In genomic region chr16:28977703-28978641, GRCh38 we compare ENCODE assay signal across 9 cellular contexts. TPM values are rescaled to one million over a fixed set of nuclear protein-coding genes. Genes with fewer than 3 reads are reported as not detected.
DNase-seq lines count a peak whose midpoint lies in the region; ATAC-seq and TF ChIP-seq lines count a peak whose summit lies in the region.
"Had no signal": no experiment of that assay in that cellular context is flagged by ENCODE, and none has a peak within 500 bp of the region (broad histone marks: within the 10 kb centered on the region; RNA-seq: fewer than 3 reads in every experiment).

No MANE protein-coding gene starts in this region.

- DNase-seq in CD8-positive, alpha-beta memory T cell: no peak
- DNase-seq in lower lobe of right lung: peak; percentile 60
- DNase-seq in NK-92 treated with Interleukin-12 subunit alpha and Interleukin-12 subunit beta, amount 100 ng/mL, for 24 hours (lab: John Stamatoyannopoulos, UW): no peak
- DNase-seq in SKM-1 (lab: John Stamatoyannopoulos, UW; ENCODE audit: unreplicated experiment): no peak
- DNase-seq: NCI-H226 had no signal

- no peaks in the 10 kb centered on the region for H3K9me3 Mint-ChIP-seq in CD8-positive, alpha-beta memory T cell
- no peaks in the 10 kb centered on the region for H3K9me3 Mint-ChIP-seq in activated T-helper 17 cell treated with anti-CD3 and anti-CD28 coated beads, Interleukin-2, amount 50 U/mL, for 72 hours

- ATAC-seq in activated T-helper 17 cell treated with anti-CD3 and anti-CD28 coated beads, Interleukin-2, amount 50 U/mL, for 72 hours (replicated peaks): no peak
- ATAC-seq in lower lobe of right lung (no peak), HG03342 (IDR thresholded peaks at IDR 0.05; ENCODE audit: unreplicated experiment) (no peak), GM19035 (IDR thresholded peaks at IDR 0.05; ENCODE audit: unreplicated experiment) (no peak)

- H3K36me3 Mint-ChIP-seq in CD8-positive, alpha-beta memory T cell: peaks cover 3 to 57% (median 11%) of the 10 kb centered on the region in 3 donors
- H3K36me3 Mint-ChIP-seq in activated T-helper 17 cell treated with anti-CD3 and anti-CD28 coated beads, Interleukin-2, amount 50 U/mL, for 72 hours (ENCODE audit: low read depth): peaks cover 45% of the 10 kb centered on the region

- POLR2A ChIA-PET in CD8-positive, alpha-beta memory T cell (lab: Charles Lee): interaction anchor here (0.6 to 1.0 kb wide), 3 partner anchors 10 to 94 kb away, joined by 4 to 6 read pairs (median 6); no protein-coding TSS in a partner anchor
- POLR2A ChIA-PET in HEK293 (lab: Yijun Ruan, JAX): no interaction called here

- no peak overlapping the region for H3K27ac ChIP-seq in CD8-positive, alpha-beta memory T cell (ENCODE audit: low read depth, low read length)
- no peak overlapping the region for H3K27ac ChIP-seq in HEK293 (ENCODE audit: extremely low read depth, low read depth, low read length)
- no peak overlapping the region for H3K27ac ChIP-seq in lower lobe of right lung

- peaks cover 30 to 52% (median 33%) of the 10 kb centered on the region in 3 donors for H3K4me1 Mint-ChIP-seq in CD8-positive, alpha-beta memory T cell
- peaks cover 19% of the 10 kb centered on the region for H3K4me1 Mint-ChIP-seq in activated T-helper 17 cell treated with anti-CD3 and anti-CD28 coated beads, Interleukin-2, amount 50 U/mL, for 72 hours

- peak overlapping the region in 6 of 8 donors; percentile 6 to 83 (median 61) for H3K27ac Mint-ChIP-seq in CD8-positive, alpha-beta memory T cell
- H3K27ac Mint-ChIP-seq in activated T-helper 17 cell treated with anti-CD3 and anti-CD28 coated beads, Interleukin-2, amount 50 U/mL, for 72 hours: peak overlapping the region; percentile 66

- peaks cover 34% of the 10 kb centered on the region for H3K4me1 ChIP-seq in CD8-positive, alpha-beta memory T cell (ENCODE audit: insufficient read depth, low read length)
- no peaks in the 10 kb centered on the region for H3K4me1 ChIP-seq in HEK293 (ENCODE audit: control insufficient read depth, insufficient read depth, low read length)
- H3K4me1 ChIP-seq in lower lobe of right lung: peaks cover 33% of the 10 kb centered on the region

- TF ChIP-seq CTCF in HEK293 (tag by site-specific recombination; IDR thresholded peaks at IDR 0.05) (peak; percentile 33; the same call in 1 of the 2 replicates), lower lobe of right lung (IDR thresholded peaks at IDR 0.05) (peak; percentile 44)

- no peaks in the 10 kb centered on the region for H3K27me3 ChIP-seq in CD8-positive, alpha-beta memory T cell (ENCODE audit: insufficient read depth, low read length, poor library complexity, severe bottlenecking)
- no peaks in the 10 kb centered on the region for H3K27me3 ChIP-seq in lower lobe of right lung (ENCODE audit: low read depth)

- H3K27me3 Mint-ChIP-seq in CD8-positive, alpha-beta memory T cell: peaks cover 0 to 4% of the 10 kb centered on the region in 2 donors
- H3K27me3 Mint-ChIP-seq in activated T-helper 17 cell treated with anti-CD3 and anti-CD28 coated beads, Interleukin-2, amount 50 U/mL, for 72 hours: no peaks in the 10 kb centered on the region

- H3K4me3 Mint-ChIP-seq in CD8-positive, alpha-beta memory T cell: peak overlapping the region in 5 of 7 donors; percentile 27 to 85 (median 35)
- no peak overlapping the region for H3K4me3 Mint-ChIP-seq in activated T-helper 17 cell treated with anti-CD3 and anti-CD28 coated beads, Interleukin-2, amount 50 U/mL, for 72 hours

- H3K9me3 ChIP-seq in CD8-positive, alpha-beta memory T cell (ENCODE audit: low read length): no peaks in the 10 kb centered on the region
- no peaks in the 10 kb centered on the region for H3K9me3 ChIP-seq in HEK293 (ENCODE audit: control insufficient read depth, insufficient read depth, low read depth, low read length)
- no peaks in the 10 kb centered on the region for H3K9me3 ChIP-seq in lower lobe of right lung

- CTCF ChIA-PET in CD8-positive, alpha-beta memory T cell (lab: Charles Lee): interaction anchor here (0.5 to 2.3 kb wide), 14 partner anchors 9 to 131 kb away, joined by 3 to 25 read pairs (median 4); partner anchors contain the start of genes NFATC2IP and TUFM
- CTCF ChIA-PET in HEK293 (lab: Yijun Ruan, JAX): interaction anchor here (0.6 to 2.0 kb wide), 11 partner anchors 9 to 860 kb away, joined by 3 to 9 read pairs (median 3); no protein-coding TSS in a partner anchor

- H3K36me3 ChIP-seq in CD8-positive, alpha-beta memory T cell (ENCODE audit: insufficient read depth, low read length): peaks cover 7% of the 10 kb centered on the region
- H3K36me3 ChIP-seq in HEK293 (ENCODE audit: control insufficient read depth in 2 of 2, insufficient read depth in 1 of 2, low read length in 2 of 2) (peaks cover 0 to 49% of the 10 kb centered on the region in 2 experiments; a peak in 1 of 3 replicates), lower lobe of right lung (peaks cover 52% of the 10 kb centered on the region)

- intact Hi-C loops in lower lobe of right lung (cut with DNase I): no loop called here

- no peak overlapping the region for H3K4me3 ChIP-seq in CD8-positive, alpha-beta memory T cell (ENCODE audit: low read length)
- H3K4me3 ChIP-seq in HEK293 (ENCODE audit: low read depth, low read length) (no peak overlapping the region), lower lobe of right lung (no peak overlapping the region)

TF ChIP-seq in HEK293, 187 proteins besides CTCF, POLR2A, EP300 and RAD21 (continues in another document):
- no peak for TF ChIP-seq GLIS1 (tag by site-specific recombination; IDR thresholded peaks at IDR 0.05)
- no peak for TF ChIP-seq ZNF624 (tag by site-specific recombination; IDR thresholded peaks at IDR 0.05)
- TF ChIP-seq ZNF785 (tag by site-specific recombination; IDR thresholded peaks at IDR 0.05): no peak
- TF ChIP-seq TSHZ1 (tag by site-specific recombination; IDR thresholded peaks at IDR 0.05; ENCODE audit: borderline replicate concordance): no peak
- TF ChIP-seq ZBTB17 (tag by site-specific recombination; IDR thresholded peaks at IDR 0.05): no peak
- no peak for TF ChIP-seq ZNF157 (tag by site-specific recombination; IDR thresholded peaks at IDR 0.05)
- TF ChIP-seq ZNF18 (tag by site-specific recombination; IDR thresholded peaks at IDR 0.05): no peak

RNA-seq across cellular contexts. Expression of gene SPNS1, which starts 3.4 kb away (rescaled TPM):
- 10 to 100 TPM; 36.5 to 40.9 TPM for total RNA-seq in CD8-positive, alpha-beta memory T cell
- polyA plus RNA-seq in CD8-positive, alpha-beta memory T cell: 33.2 TPM
- total RNA-seq in activated T-helper 17 cell treated with anti-CD3 and anti-CD28 coated beads, Interleukin-2, amount 50 U/mL, for 72 hours: 10 to 100 TPM; 15.0 to 26.8 TPM
- total RNA-seq in lower lobe of right lung: 77.5 TPM

RNA-seq across cellular contexts. Expression of gene LAT, which starts 6.9 kb away (rescaled TPM):
- 100 to 1,000 TPM; 195 to 203 TPM for total RNA-seq in CD8-positive, alpha-beta memory T cell
- polyA plus RNA-seq in CD8-positive, alpha-beta memory T cell: 331 TPM
- total RNA-seq in activated T-helper 17 cell treated with anti-CD3 and anti-CD28 coated beads, Interleukin-2, amount 50 U/mL, for 72 hours: 100 to 1,000 TPM; 216 to 327 TPM
- 17.8 TPM for total RNA-seq in lower lobe of right lung

RNA-seq across cellular contexts. Expression of gene NFATC2IP, which starts 27.2 kb away (rescaled TPM):
- 10 to 100 TPM; 75.1 to 77.0 TPM for total RNA-seq in CD8-positive, alpha-beta memory T cell
- polyA plus RNA-seq in CD8-positive, alpha-beta memory T cell: 35.0 TPM
- total RNA-seq in activated T-helper 17 cell treated with anti-CD3 and anti-CD28 coated beads, Interleukin-2, amount 50 U/mL, for 72 hours: 100 to 1,000 TPM in 1 of 2 donors, 10 to 100 TPM in 1; 81.3 to 100 TPM
- 38.4 TPM for total RNA-seq in lower lobe of right lung

RNA-seq across cellular contexts. Expression of gene CD19, which starts 46.2 kb away (rescaled TPM):
- not detected for total RNA-seq in CD8-positive, alpha-beta memory T cell
- not detected for polyA plus RNA-seq in CD8-positive, alpha-beta memory T cell
- 1 to 10 TPM in 1 of 2 donors, not detected in 1; 2.1 TPM for total RNA-seq in activated T-helper 17 cell treated with anti-CD3 and anti-CD28 coated beads, Interleukin-2, amount 50 U/mL, for 72 hours
- 0.21 TPM for total RNA-seq in lower lobe of right lung

RNA-seq across cellular contexts. Expression of gene RABEP2, which starts 52.9 kb away (rescaled TPM):
- total RNA-seq in CD8-positive, alpha-beta memory T cell: 10 to 100 TPM; 20.8 to 21.7 TPM
- 6.6 TPM for polyA plus RNA-seq in CD8-positive, alpha-beta memory T cell
- total RNA-seq in activated T-helper 17 cell treated with anti-CD3 and anti-CD28 coated beads, Interleukin-2, amount 50 U/mL, for 72 hours: 10 to 100 TPM; 21.5 to 34.1 TPM
- 18.8 TPM for total RNA-seq in lower lobe of right lung

Comparison
In these comparisons a context has a peak if more than half of its experiments do, and no peak if none do; other contexts are left out.
1. RNA of gene LAT, which starts 6.9 kb away (total RNA-seq): 216 to 327 TPM in activated T-helper 17 cell treated with anti-CD3 and anti-CD28 coated beads, Interleukin-2, amount 50 U/mL, for 72 hours and 195 to 203 TPM in CD8-positive, alpha-beta memory T cell; 17.8 TPM in lower lobe of right lung (single experiment); every median in the first group is over 10 times any median in the second.